ENCODE assay signal across 6 cellular contexts in the genomic region with DNA sequence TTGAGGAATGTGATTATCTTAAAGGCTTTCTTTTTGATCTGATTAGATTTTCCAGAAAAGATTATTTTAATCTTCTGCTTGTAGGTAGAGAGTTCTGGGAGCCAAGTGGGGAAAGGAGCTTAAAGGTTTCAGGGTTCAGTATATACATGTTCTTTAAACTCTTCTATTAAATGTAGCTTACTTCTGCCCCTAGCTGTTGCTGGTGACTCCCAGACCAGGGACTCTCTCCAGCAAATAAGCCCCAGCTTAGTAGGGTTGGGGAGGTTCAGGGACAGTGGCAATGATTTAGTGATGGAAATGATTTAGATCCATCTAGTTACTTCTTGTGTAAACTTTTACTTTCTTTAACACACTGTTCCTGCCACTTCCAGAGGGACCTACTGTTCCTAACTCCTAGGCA.
"Had no signal": no experiment of that assay in that cellular context is flagged by ENCODE, and none has a peak within 500 bp of the region (broad histone marks: within the 10 kb centered on the region; RNA-seq: fewer than 3 reads in every experiment).

No MANE protein-coding gene starts in this region.

- DNase-seq: activated CD4-positive, CD25-positive, alpha-beta regulatory T cell; activated effector memory CD4-positive, alpha-beta T cell treated with anti-CD3 and anti-CD28 coated beads, Interleukin-2, amount 50 U/mL, for 16 hours; activated T-cell treated with anti-CD3 and anti-CD28 coated beads, Interleukin-2, amount 50 U/mL, for 24 hours; anterior cingulate cortex had no signal

- H3K9me3 ChIP-seq: right atrium auricular region had no signal

- H3K79me2 ChIP-seq: hepatocyte had no signal

- H3K4me3 ChIP-seq: hepatocyte, right atrium auricular region had no signal

- H3K4me2 ChIP-seq: hepatocyte had no signal

- H3K27ac ChIP-seq: hepatocyte, right atrium auricular region had no signal

- H3K27me3 ChIP-seq: hepatocyte, right atrium auricular region had no signal

- H2AFZ ChIP-seq: hepatocyte had no signal

- H3K4me1 ChIP-seq: right atrium auricular region had no signal
